8 cellular contexts compared by ENCODE assay signal in the genomic region with DNA sequence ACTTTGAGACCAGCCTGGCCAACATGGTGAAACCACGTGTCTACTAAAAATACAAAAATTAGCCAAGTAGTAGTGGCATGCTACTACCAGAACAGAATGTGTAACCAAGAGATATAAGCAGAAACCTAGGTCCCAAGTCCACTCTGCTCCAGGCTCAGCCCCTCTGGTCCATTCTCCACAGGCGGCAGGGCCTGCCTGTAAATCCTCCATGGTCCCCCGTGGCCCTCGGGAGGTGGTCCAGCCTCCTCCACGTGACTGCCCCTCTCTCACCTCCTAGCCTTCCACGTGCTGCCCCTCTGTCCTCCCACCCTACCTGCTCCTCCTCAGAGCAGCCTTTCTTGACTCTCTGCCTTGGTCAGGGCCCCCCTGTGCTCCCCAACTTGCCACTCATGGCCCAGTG.
"Had no signal": no experiment of that assay in that cellular context is flagged by ENCODE, and none has a peak within 500 bp of the region (broad histone marks: within the 10 kb centered on the region; RNA-seq: fewer than 3 reads in every experiment).

No MANE protein-coding gene starts in this region.

- H3K4me1 ChIP-seq: HAP-1 had no signal

- H3K9ac ChIP-seq: GM23248 had no signal

- H3K36me3 Mint-ChIP-seq: IgD-negative memory B cell had no signal

- H3K27ac ChIP-seq: GM23248 had no signal

- H3K4me3 Mint-ChIP-seq: HFFc6, IgD-negative memory B cell had no signal

- ATAC-seq: HCT116 had no signal

- DNase-seq: GOT3, H7, HFFc6, KG1 had no signal

- H3K4me3 ChIP-seq: GM23248, HAP-1 had no signal

- H3K9me3 ChIP-seq: HAP-1 had no signal

- H3K36me3 ChIP-seq: HAP-1 had no signal

- H3K27me3 Mint-ChIP-seq: IgD-negative memory B cell had no signal

- H3K27ac Mint-ChIP-seq: HFFc6, IgD-negative memory B cell had no signal

- H3K4me1 Mint-ChIP-seq: IgD-negative memory B cell had no signal

- H3K9me3 Mint-ChIP-seq: HFFc6, IgD-negative memory B cell had no signal
